In genomic region chr14:104425171-104425681, GRCh38 we compare ENCODE assay signal across 12 cellular contexts.
"Had no signal": no experiment of that assay in that cellular context is flagged by ENCODE, and none has a peak within 500 bp of the region (broad histone marks: within the 10 kb centered on the region; RNA-seq: fewer than 3 reads in every experiment).

No MANE protein-coding gene starts in this region.

- H3K4me3 ChIP-seq: breast epithelium, gastroesophageal sphincter, heart right ventricle, lower lobe of right lung had no signal

- ATAC-seq: gastroesophageal sphincter; stimulated activated effector memory CD8-positive, alpha-beta T cell treated with anti-CD3 and anti-CD28 coated beads, Interleukin-12 subunit alpha, Interleukin-12 subunit beta, amount 100 ng/mL, for 72 hours had no signal

- DNase-seq: activated B cell treated with CpG ODN at 0.5 μM for 24 hours; activated naive CD4-positive, alpha-beta T cell treated with Interleukin-2 at 50 U/mL for 16 hours; left cardiac atrium; lower lobe of right lung; stimulated activated CD4-positive, alpha-beta T cell treated with anti-CD3 and anti-CD28 coated beads, Interleukin-12 subunit alpha, Interleukin-12 subunit beta, amount 100 ng/mL, for 4 hours; SW 1271 had no signal

- H3K4me1 ChIP-seq: breast epithelium had no signal

- H3K9me3 Mint-ChIP-seq: activated B cell treated with CpG ODN at 0.5 μM for 24 hours; mesothelial cell of epicardium; nephron progenitor cell; stimulated activated effector memory CD8-positive, alpha-beta T cell treated with anti-CD3 and anti-CD28 coated beads, Interleukin-12 subunit alpha, Interleukin-12 subunit beta, amount 100 ng/mL, for 72 hours had no signal

- H3K27me3 Mint-ChIP-seq: activated B cell treated with CpG ODN at 0.5 μM for 24 hours had no signal

- H3K36me3 Mint-ChIP-seq: mesothelial cell of epicardium; stimulated activated effector memory CD8-positive, alpha-beta T cell treated with anti-CD3 and anti-CD28 coated beads, Interleukin-12 subunit alpha, Interleukin-12 subunit beta, amount 100 ng/mL, for 72 hours had no signal

- H3K4me1 Mint-ChIP-seq: activated B cell treated with CpG ODN at 0.5 μM for 24 hours had no signal

- H3K4me3 Mint-ChIP-seq: activated B cell treated with CpG ODN at 0.5 μM for 24 hours; mesothelial cell of epicardium; nephron progenitor cell; stimulated activated effector memory CD8-positive, alpha-beta T cell treated with anti-CD3 and anti-CD28 coated beads, Interleukin-12 subunit alpha, Interleukin-12 subunit beta, amount 100 ng/mL, for 72 hours had no signal

- H3K27ac Mint-ChIP-seq: activated B cell treated with CpG ODN at 0.5 μM for 24 hours; mesothelial cell of epicardium; nephron progenitor cell; stimulated activated effector memory CD8-positive, alpha-beta T cell treated with anti-CD3 and anti-CD28 coated beads, Interleukin-12 subunit alpha, Interleukin-12 subunit beta, amount 100 ng/mL, for 72 hours had no signal

- H3K27ac ChIP-seq: breast epithelium, gastroesophageal sphincter, heart right ventricle, lower lobe of right lung had no signal

- H3K36me3 ChIP-seq: breast epithelium, gastroesophageal sphincter, heart right ventricle, lower lobe of right lung had no signal

- H3K9me3 ChIP-seq: breast epithelium, gastroesophageal sphincter, heart right ventricle, lower lobe of right lung had no signal
